ENCODE assay signal across 19 cellular contexts in the genomic region with DNA sequence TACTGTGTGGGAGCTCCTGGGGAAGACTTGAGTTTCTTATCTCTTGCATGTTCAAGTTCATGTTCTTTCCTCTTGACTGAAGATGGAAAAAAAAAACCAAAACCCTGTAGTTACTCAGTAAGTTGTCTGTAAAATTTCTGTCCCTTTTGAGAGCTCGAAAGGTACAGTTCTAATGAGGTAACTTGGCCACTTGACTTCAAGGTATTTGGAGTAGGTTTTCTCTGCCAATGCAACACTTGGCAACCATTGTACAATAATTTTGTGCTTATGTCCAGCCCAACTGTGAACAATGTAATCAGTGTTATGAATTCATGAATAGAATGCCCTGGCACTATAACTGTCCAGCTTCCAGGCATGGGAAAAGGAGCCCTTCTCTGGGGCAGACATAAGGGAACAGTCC.
A peak's percentile ranks its signal among the peaks of the same experiment; 100 is the strongest.
DNase-seq lines count a peak whose midpoint lies in the region; ATAC-seq and TF ChIP-seq lines count a peak whose summit lies in the region.
"Had no signal": no experiment of that assay in that cellular context is flagged by ENCODE, and none has a peak within 500 bp of the region (broad histone marks: within the 10 kb centered on the region; RNA-seq: fewer than 3 reads in every experiment).

No MANE protein-coding gene starts in this region.

- no peaks in the 10 kb centered on the region for H3K4me1 ChIP-seq in lower lobe of right lung
- H3K4me1 ChIP-seq: BE2C, HAP-1 had no signal

- no peaks in the 10 kb centered on the region for H3K27me3 ChIP-seq in lower lobe of right lung (ENCODE audit: low read depth)

- no peaks in the 10 kb centered on the region for H3K9me3 ChIP-seq in lower lobe of right lung
- H3K9me3 ChIP-seq: BE2C, HAP-1 had no signal

- 0 out of 2 replicates have a peak, but pooled peaks have one; percentile 62 for TF ChIP-seq EP300 in Ishikawa (IDR thresholded peaks at IDR 0.05; ENCODE audit: borderline replicate concordance)

- no peaks in the 10 kb centered on the region for H3K36me3 ChIP-seq in lower lobe of right lung
- H3K36me3 ChIP-seq: BE2C, HAP-1 had no signal

- ATAC-seq in lower lobe of right lung, result peak; percentile 67 to 81
- no peak for ATAC-seq in HG02884 (IDR thresholded peaks at IDR 0.05; ENCODE audit: unreplicated experiment)
- no peak for ATAC-seq in SK-N-SH treated with all-trans-retinoic acid at 6 μM for 48 hours
- ATAC-seq: K562 had no signal

- intact Hi-C loops in lower lobe of right lung (cut with DNase I), result no loop called here

- no peak overlapping the region for H3K4me3 ChIP-seq in lower lobe of right lung
- H3K4me3 ChIP-seq: GM23248, HAP-1, K562 had no signal

- TF ChIP-seq CTCF in lower lobe of right lung (IDR thresholded peaks at IDR 0.05), result no peak

- H3K27ac ChIP-seq in lower lobe of right lung, result no peak overlapping the region
- H3K27ac ChIP-seq: GM23248, HL-60 had no signal

- no peak for TF ChIP-seq RAD21 in Ishikawa (IDR thresholded peaks at IDR 0.05; ENCODE audit: low read depth)

- DNase-seq in DMS79 treated with DMSO at 0.1 percent for 48 hours (lab: John Stamatoyannopoulos, UW) (peak; percentile 54), lower lobe of right lung (no peak)
- DNase-seq in activated effector memory CD4-positive, alpha-beta T cell treated with anti-CD3 and anti-CD28 coated beads, Interleukin-2, amount 50 U/mL, for 16 hours, result no peak
- DNase-seq: ACHN; BE2C; C1 segment of cervical spinal cord; CD4-positive, CD25-positive, alpha-beta regulatory T cell; CD8-positive, alpha-beta memory T cell; COR-L47; DMS153; DND-41; EL; GM23248 had no signal

TF ChIP-seq in Ishikawa, 13 proteins besides CTCF, POLR2A, EP300 and RAD21:
- TF ChIP-seq FOXM1 (IDR thresholded peaks at IDR 0.05; ENCODE audit: borderline replicate concordance, low read depth), result no peak
- no peak for TF ChIP-seq REST (IDR thresholded peaks at IDR 0.05; ENCODE audit: low read depth)
- peak; percentile 32; the same call in 1 of the 2 replicates for TF ChIP-seq TCF12 (IDR thresholded peaks at IDR 0.05; ENCODE audit: low read depth)
- TF ChIP-seq CREB1 (IDR thresholded peaks at IDR 0.05; ENCODE audit: low read depth), result no peak
- no peak for TF ChIP-seq EGR1 (IDR thresholded peaks at IDR 0.05)
- peak; percentile 36; the same call in 1 of the 2 replicates for TF ChIP-seq TEAD4 (IDR thresholded peaks at IDR 0.05)
- no peak for TF ChIP-seq TAF1 (IDR thresholded peaks at IDR 0.05; ENCODE audit: low read depth)
- no peak for TF ChIP-seq YY1 (IDR thresholded peaks at IDR 0.05; ENCODE audit: low read depth)
- peak; percentile 55; the same call in 1 of the 2 replicates for TF ChIP-seq NFIC (IDR thresholded peaks at IDR 0.05)
- TF ChIP-seq ZBTB7A (IDR thresholded peaks at IDR 0.05; ENCODE audit: low read depth), result no peak
- TF ChIP-seq CEBPB (IDR thresholded peaks at IDR 0.05), result no peak
- TF ChIP-seq, protein P1, sequence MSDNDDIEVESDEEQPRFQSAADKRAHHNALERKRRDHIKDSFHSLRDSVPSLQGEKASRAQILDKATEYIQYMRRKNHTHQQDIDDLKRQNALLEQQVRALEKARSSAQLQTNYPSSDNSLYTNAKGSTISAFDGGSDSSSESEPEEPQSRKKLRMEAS (IDR thresholded peaks at IDR 0.05), result no peak
- no peak for TF ChIP-seq USF1 (IDR thresholded peaks at IDR 0.05)

TF ChIP-seq in SK-N-SH treated with all-trans-retinoic acid at 6 μM for 48 hours, 23 proteins besides CTCF, POLR2A, EP300 and RAD21:
- TF ChIP-seq PPARA (CRISPR knock-in tag; IDR thresholded peaks at IDR 0.05; ENCODE audit: borderline replicate concordance) (no peak), TCF4 (CRISPR knock-in tag; IDR thresholded peaks at IDR 0.05; ENCODE audit: borderline replicate concordance) (no peak), GLIS3 (CRISPR knock-in tag; IDR thresholded peaks at IDR 0.05) (no peak), ZNF70 (CRISPR knock-in tag; IDR thresholded peaks at IDR 0.05) (no peak), OSR1 (CRISPR knock-in tag; IDR thresholded peaks at IDR 0.05) (no peak), POU6F1 (CRISPR knock-in tag; IDR thresholded peaks at IDR 0.05; ENCODE audit: borderline replicate concordance, low read depth) (no peak), ZNF565 (CRISPR knock-in tag; conservative IDR thresholded peaks at IDR 0.05; ENCODE audit: low read depth) (no peak), ISL1 (CRISPR knock-in tag; IDR thresholded peaks at IDR 0.05) (no peak), CSRNP3 (CRISPR knock-in tag; IDR thresholded peaks at IDR 0.05) (no peak), ZNF8 (CRISPR knock-in tag; IDR thresholded peaks at IDR 0.05) (no peak), BACH2 (CRISPR knock-in tag; IDR thresholded peaks at IDR 0.05; ENCODE audit: borderline replicate concordance) (no peak), ZFP30 (CRISPR knock-in tag; IDR thresholded peaks at IDR 0.05) (no peak), SNAI2 (CRISPR knock-in tag; IDR thresholded peaks at IDR 0.05) (no peak), ZFP3 (CRISPR knock-in tag; IDR thresholded peaks at IDR 0.05) (no peak)

Comparison
In these comparisons a context has a peak if more than half of its experiments do, and no peak if none do; other contexts are left out.
1. ATAC-seq: peak in lower lobe of right lung (2 of 2); none in HG02884 (single experiment) and SK-N-SH treated with all-trans-retinoic acid at 6 μM for 48 hours (single experiment).